In genomic region chr21:46668381-46668780, GRCh38 we compare ENCODE assay signal across 1 cellular context.
TF ChIP-seq lines count a peak whose summit lies in the region.

No MANE protein-coding gene starts in this region.

TF ChIP-seq in GM23338, 12 proteins besides CTCF, POLR2A, EP300 and RAD21 (continued from another document):
- no peak for TF ChIP-seq ZNF462 (CRISPR knock-in tag; IDR thresholded peaks at IDR 0.05)
- TF ChIP-seq CREB1 (CRISPR knock-in tag; IDR thresholded peaks at IDR 0.05; ENCODE audit: low read depth): no peak
- no peak for TF ChIP-seq ZNF331 (CRISPR knock-in tag; IDR thresholded peaks at IDR 0.05; ENCODE audit: low read depth)
- TF ChIP-seq, protein P1, sequence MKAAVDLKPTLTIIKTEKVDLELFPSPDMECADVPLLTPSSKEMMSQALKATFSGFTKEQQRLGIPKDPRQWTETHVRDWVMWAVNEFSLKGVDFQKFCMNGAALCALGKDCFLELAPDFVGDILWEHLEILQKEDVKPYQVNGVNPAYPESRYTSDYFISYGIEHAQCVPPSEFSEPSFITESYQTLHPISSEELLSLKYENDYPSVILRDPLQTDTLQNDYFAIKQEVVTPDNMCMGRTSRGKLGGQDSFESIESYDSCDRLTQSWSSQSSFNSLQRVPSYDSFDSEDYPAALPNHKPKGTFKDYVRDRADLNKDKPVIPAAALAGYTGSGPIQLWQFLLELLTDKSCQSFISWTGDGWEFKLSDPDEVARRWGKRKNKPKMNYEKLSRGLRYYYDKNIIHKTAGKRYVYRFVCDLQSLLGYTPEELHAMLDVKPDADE (IDR thresholded peaks at IDR 0.05): no peak
- no peak for TF ChIP-seq JUNB (IDR thresholded peaks at IDR 0.05; ENCODE audit: unreplicated experiment)
- TF ChIP-seq REST (IDR thresholded peaks at IDR 0.05; ENCODE audit: unreplicated experiment): no peak
TF ChIP-seq in GM23338: peak in this region for 0.
